In the genomic region with DNA sequence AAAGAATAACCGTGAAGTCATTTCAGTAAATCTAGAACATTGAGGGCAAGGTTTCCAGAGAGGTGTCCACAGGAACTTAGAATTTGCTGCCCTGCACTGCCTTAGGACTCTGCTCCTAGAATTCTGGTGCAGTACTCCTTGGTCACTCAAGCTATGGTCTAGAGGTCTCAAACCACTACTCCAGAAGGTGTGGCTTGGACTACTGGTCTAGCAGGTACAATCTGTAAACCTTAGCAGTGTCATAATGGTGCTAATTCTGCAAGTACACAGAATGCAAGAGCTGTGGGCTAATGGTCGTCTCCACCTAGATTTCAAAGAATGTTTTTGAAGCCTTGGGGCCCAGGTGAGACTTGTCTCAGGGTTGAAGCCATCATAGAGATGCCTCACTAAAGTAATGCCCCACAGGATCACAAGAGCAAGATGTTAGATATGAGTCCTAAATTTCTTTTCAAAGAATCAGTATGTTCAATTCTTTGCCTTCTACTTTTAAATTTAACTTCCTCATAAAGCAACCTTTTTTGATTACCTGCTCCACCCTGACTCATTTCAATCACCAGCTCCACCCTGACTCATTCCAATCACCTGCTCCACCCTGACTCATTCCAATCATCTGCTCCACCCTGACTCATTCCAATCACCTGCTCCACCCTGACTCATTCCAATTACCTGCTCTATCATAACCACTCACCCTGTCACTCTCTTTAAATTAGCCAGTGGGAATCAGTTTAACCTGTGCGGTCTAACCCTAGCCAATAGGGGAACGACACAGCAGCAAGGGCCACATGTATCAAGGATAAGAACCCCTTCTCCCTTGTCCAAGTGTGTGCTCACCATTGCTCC, we compare ENCODE assay signal across 14 cellular contexts.
DNase-seq lines count a peak whose midpoint lies in the region; TF ChIP-seq lines count a peak whose summit lies in the region.
"Had no signal": no experiment of that assay in that cellular context is flagged by ENCODE, and none has a peak within 500 bp of the region (broad histone marks: within the 10 kb centered on the region; RNA-seq: fewer than 3 reads in every experiment).

No MANE protein-coding gene starts in this region.

- H3K4me2 ChIP-seq in mesenchymal stem cell (ENCODE audit: low read length, poor library complexity, severe bottlenecking): no peak overlapping the region

- H2BK15ac ChIP-seq in mesenchymal stem cell (ENCODE audit: low read depth, poor library complexity, severe bottlenecking): no peak overlapping the region

- no peak overlapping the region for H2AK5ac ChIP-seq in mesenchymal stem cell (ENCODE audit: low read length, severe bottlenecking)

- DNase-seq in activated CD4-positive, alpha-beta memory T cell treated with anti-CD3 and anti-CD28 coated beads for 36 hours: peak; percentile 69
- no peak for DNase-seq in activated CD4-positive, alpha-beta memory T cell treated with anti-CD3 and anti-CD28 coated beads, Interleukin-2, amount 10 ng/mL, durations not matched to agents 7 days and 5 days
- DNase-seq in HS-5 (ENCODE audit: low read depth): peak; percentile 1
- peak; percentile 45 for DNase-seq in colonic mucosa
- peak; percentile 25 for DNase-seq in retinal pigment epithelial cell (ENCODE audit: low read depth)
- DNase-seq in UCSD-AML1 (lab: John Stamatoyannopoulos, UW; ENCODE audit: unreplicated experiment): no peak
- no peak for DNase-seq in mesenchymal stem cell
- DNase-seq in osteocyte (ENCODE audit: extremely low spot score, unreplicated experiment): no peak
- DNase-seq: amygdala, NCI-H2081, NCI-H82, ovary, testis had no signal

- H3K14ac ChIP-seq in mesenchymal stem cell (ENCODE audit: low read length in 2 of 2): no peak overlapping the region

- 89% methylated on average over 4 of the region's 4 CpGs for WGBS in mesenchymal stem cell

- H2AFZ ChIP-seq in mesenchymal stem cell (ENCODE audit: low read depth, low read length): no peak overlapping the region

- H3K27me3 ChIP-seq in colonic mucosa (no peaks in the 10 kb centered on the region), mesenchymal stem cell (ENCODE audit: control insufficient read depth in 1 of 2, insufficient read depth in 1 of 2, low read length in 2 of 2) (no peaks in the 10 kb centered on the region)
- H3K27me3 ChIP-seq: ovary, testis had no signal

- H3K9me3 Mint-ChIP-seq in activated CD4-positive, alpha-beta memory T cell treated with anti-CD3 and anti-CD28 coated beads for 36 hours: no peaks in the 10 kb centered on the region
- H3K9me3 Mint-ChIP-seq in activated CD4-positive, alpha-beta memory T cell treated with anti-CD3 and anti-CD28 coated beads, Interleukin-2, amount 10 ng/mL, durations not matched to agents 7 days and 5 days: no peaks in the 10 kb centered on the region
- no peaks in the 10 kb centered on the region for H3K9me3 Mint-ChIP-seq in osteocyte (ENCODE audit: unreplicated experiment)

- intact Hi-C loops in activated CD4-positive, alpha-beta memory T cell treated with anti-CD3 and anti-CD28 coated beads for 36 hours (cut with micrococcal nuclease): loop anchor here (2.0 kb wide), 2 partner anchors 14 to 74 kb away; no protein-coding TSS in a partner anchor
- intact Hi-C loops in colonic mucosa (cut with DNase I): no loop called here

- no peak overlapping the region for H2BK120ac ChIP-seq in mesenchymal stem cell (ENCODE audit: low read depth, low read length)

- H4K91ac ChIP-seq in mesenchymal stem cell (ENCODE audit: low read length): no peak overlapping the region

- no peaks in the 10 kb centered on the region for H3K9me3 ChIP-seq in colonic mucosa
- H3K9me3 ChIP-seq in mesenchymal stem cell (ENCODE audit: control insufficient read depth, low read length): no peaks in the 10 kb centered on the region
- H3K9me3 ChIP-seq: ovary, testis had no signal

- H3K4me3 ChIP-seq in colonic mucosa (no peak overlapping the region), retinal pigment epithelial cell (ENCODE audit: low read length) (no peak overlapping the region), mesenchymal stem cell (ENCODE audit: insufficient read depth in 1 of 2, low read depth in 1 of 2, low read length in 2 of 2) (no peak overlapping the region)
- H3K4me3 ChIP-seq: ovary, testis had no signal

- H3K4me1 ChIP-seq in colonic mucosa (no peaks in the 10 kb centered on the region), mesenchymal stem cell (ENCODE audit: control insufficient read depth, insufficient read depth, low read depth, low read length) (no peaks in the 10 kb centered on the region)
- H3K4me1 ChIP-seq: testis had no signal

- peaks cover 10% of the 10 kb centered on the region for H3K4me1 Mint-ChIP-seq in activated CD4-positive, alpha-beta memory T cell treated with anti-CD3 and anti-CD28 coated beads for 36 hours (ENCODE audit: low read depth)
- peaks cover 5% of the 10 kb centered on the region for H3K4me1 Mint-ChIP-seq in activated CD4-positive, alpha-beta memory T cell treated with anti-CD3 and anti-CD28 coated beads, Interleukin-2, amount 10 ng/mL, durations not matched to agents 7 days and 5 days
- H3K4me1 Mint-ChIP-seq in osteocyte (ENCODE audit: unreplicated experiment): no peaks in the 10 kb centered on the region

- no peak overlapping the region for H3K27ac Mint-ChIP-seq in activated CD4-positive, alpha-beta memory T cell treated with anti-CD3 and anti-CD28 coated beads for 36 hours
- H3K27ac Mint-ChIP-seq in activated CD4-positive, alpha-beta memory T cell treated with anti-CD3 and anti-CD28 coated beads, Interleukin-2, amount 10 ng/mL, durations not matched to agents 7 days and 5 days: no peak overlapping the region
- H3K27ac Mint-ChIP-seq in osteocyte (ENCODE audit: unreplicated experiment): no peak overlapping the region

- H3K79me1 ChIP-seq in mesenchymal stem cell (replicated peaks; ENCODE audit: low read length, poor library complexity, severe bottlenecking): no peaks in the 10 kb centered on the region

- no peak overlapping the region for H3K9ac ChIP-seq in colonic mucosa (ENCODE audit: low read depth in 2 of 2, low read length in 2 of 2)
- H3K9ac ChIP-seq in mesenchymal stem cell (ENCODE audit: low read length): no peak overlapping the region

- H3K36me3 Mint-ChIP-seq in activated CD4-positive, alpha-beta memory T cell treated with anti-CD3 and anti-CD28 coated beads for 36 hours: no peaks in the 10 kb centered on the region
- no peaks in the 10 kb centered on the region for H3K36me3 Mint-ChIP-seq in activated CD4-positive, alpha-beta memory T cell treated with anti-CD3 and anti-CD28 coated beads, Interleukin-2, amount 10 ng/mL, durations not matched to agents 7 days and 5 days (ENCODE audit: low read depth)
- no peaks in the 10 kb centered on the region for H3K36me3 Mint-ChIP-seq in osteocyte (ENCODE audit: unreplicated experiment)

- H3K36me3 ChIP-seq in colonic mucosa: no peaks in the 10 kb centered on the region
- no peaks in the 10 kb centered on the region for H3K36me3 ChIP-seq in mesenchymal stem cell (ENCODE audit: control insufficient read depth in 1 of 2, insufficient read depth in 2 of 2, low read depth in 1 of 2, low read length in 2 of 2)
- H3K36me3 ChIP-seq: ovary had no signal

- no peak overlapping the region for H2BK5ac ChIP-seq in mesenchymal stem cell (ENCODE audit: low read depth, low read length, poor library complexity, severe bottlenecking)

- no peak overlapping the region for H4K8ac ChIP-seq in mesenchymal stem cell (ENCODE audit: low read length)

- no peak overlapping the region for H2BK12ac ChIP-seq in mesenchymal stem cell (ENCODE audit: low read length in 2 of 2)

- peak overlapping the region; percentile 39 for H3K27ac ChIP-seq in colonic mucosa
- no peak overlapping the region for H3K27ac ChIP-seq in mesenchymal stem cell (ENCODE audit: low read length, poor library complexity, severe bottlenecking)
- H3K27ac ChIP-seq: HL-60, ovary, testis had no signal

- no peak overlapping the region for H3K23ac ChIP-seq in mesenchymal stem cell (ENCODE audit: low read length in 2 of 2)

- TF ChIP-seq CTCF in colonic mucosa (IDR thresholded peaks at IDR 0.05) (no peak), retinal pigment epithelial cell (conservative IDR thresholded peaks at IDR 0.05; ENCODE audit: low read depth, low read length) (no peak), osteocyte (IDR thresholded peaks at IDR 0.05) (no peak)

- POLR2A ChIA-PET in activated CD4-positive, alpha-beta memory T cell treated with anti-CD3 and anti-CD28 coated beads for 36 hours (lab: Charles Lee): no interaction called here
- POLR2A ChIA-PET in activated CD4-positive, alpha-beta memory T cell treated with anti-CD3 and anti-CD28 coated beads, Interleukin-2, amount 10 ng/mL, durations not matched to agents 7 days and 5 days (lab: Charles Lee): no interaction called here

- H3K4ac ChIP-seq in mesenchymal stem cell (ENCODE audit: low read depth in 1 of 2, low read length in 2 of 2): no peak overlapping the region

- no peaks in the 10 kb centered on the region for H3K27me3 Mint-ChIP-seq in activated CD4-positive, alpha-beta memory T cell treated with anti-CD3 and anti-CD28 coated beads for 36 hours
- H3K27me3 Mint-ChIP-seq in activated CD4-positive, alpha-beta memory T cell treated with anti-CD3 and anti-CD28 coated beads, Interleukin-2, amount 10 ng/mL, durations not matched to agents 7 days and 5 days: no peaks in the 10 kb centered on the region
- H3K27me3 Mint-ChIP-seq in osteocyte (ENCODE audit: unreplicated experiment): peaks cover 20% of the 10 kb centered on the region

- H3K18ac ChIP-seq in mesenchymal stem cell (ENCODE audit: low read depth in 1 of 2, low read length in 2 of 2): no peak overlapping the region

- no peak overlapping the region for H3K4me3 Mint-ChIP-seq in activated CD4-positive, alpha-beta memory T cell treated with anti-CD3 and anti-CD28 coated beads for 36 hours
- no peak overlapping the region for H3K4me3 Mint-ChIP-seq in activated CD4-positive, alpha-beta memory T cell treated with anti-CD3 and anti-CD28 coated beads, Interleukin-2, amount 10 ng/mL, durations not matched to agents 7 days and 5 days
- H3K4me3 Mint-ChIP-seq in osteocyte (ENCODE audit: unreplicated experiment): no peak overlapping the region

- CTCF ChIA-PET in activated CD4-positive, alpha-beta memory T cell treated with anti-CD3 and anti-CD28 coated beads for 36 hours (lab: Charles Lee): no interaction called here
- CTCF ChIA-PET in activated CD4-positive, alpha-beta memory T cell treated with anti-CD3 and anti-CD28 coated beads, Interleukin-2, amount 10 ng/mL, durations not matched to agents 7 days and 5 days (lab: Charles Lee): no interaction called here

Comparison
In these comparisons a context has a peak if more than half of its experiments do, and no peak if none do; other contexts are left out.
1. DNase-seq: peak in activated CD4-positive, alpha-beta memory T cell treated with anti-CD3 and anti-CD28 coated beads for 36 hours (single experiment), HS-5 (single experiment), colonic mucosa (single experiment) and retinal pigment epithelial cell (single experiment); none in activated CD4-positive, alpha-beta memory T cell treated with anti-CD3 and anti-CD28 coated beads, Interleukin-2, amount 10 ng/mL, durations not matched to agents 7 days and 5 days (single experiment), UCSD-AML1 (single experiment), mesenchymal stem cell (single experiment) and osteocyte (single experiment).